ENCODE assay signal across 1 cellular context in the genomic region with DNA sequence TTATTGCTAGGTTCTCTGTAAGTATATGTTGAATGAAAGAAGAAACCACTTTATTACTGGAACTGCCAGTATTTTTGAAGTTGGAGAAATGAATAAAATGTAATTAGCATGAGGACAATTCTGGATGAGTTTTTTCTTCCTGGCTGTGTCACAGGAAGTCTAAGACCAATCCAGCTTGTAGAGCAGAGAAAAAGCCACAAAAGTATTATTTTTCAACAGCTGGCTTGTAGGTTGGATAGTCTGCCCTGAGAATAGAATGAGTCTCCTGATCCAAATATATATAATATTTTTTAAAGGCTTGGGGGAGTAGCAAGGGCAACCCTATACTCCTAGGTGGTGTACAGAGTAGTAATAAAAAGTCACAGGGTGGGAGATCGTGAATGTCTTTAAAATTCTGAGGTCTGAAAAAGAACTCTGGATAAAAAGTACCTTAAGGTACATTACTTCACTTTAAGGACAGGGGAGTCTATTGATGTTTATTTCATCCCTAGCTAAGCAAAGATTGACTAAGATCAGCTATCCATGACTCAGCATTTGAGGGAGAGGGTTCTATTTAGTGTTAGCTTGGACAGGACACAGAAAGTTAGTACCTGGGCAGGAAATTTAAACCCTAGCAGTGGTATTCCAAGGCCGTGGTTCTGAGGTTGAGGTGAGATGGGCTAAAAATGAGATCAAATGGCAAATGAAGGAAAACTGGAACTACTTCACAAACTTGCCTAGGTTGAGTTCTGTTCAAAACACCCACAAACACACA.
A peak's percentile ranks its signal among the peaks of the same experiment; 100 is the strongest.
TF ChIP-seq lines count a peak whose summit lies in the region.

No MANE protein-coding gene starts in this region.

TF ChIP-seq in HepG2, 621 proteins besides CTCF, POLR2A, EP300 and RAD21 (continued from another document):
- TF ChIP-seq, protein P1, sequence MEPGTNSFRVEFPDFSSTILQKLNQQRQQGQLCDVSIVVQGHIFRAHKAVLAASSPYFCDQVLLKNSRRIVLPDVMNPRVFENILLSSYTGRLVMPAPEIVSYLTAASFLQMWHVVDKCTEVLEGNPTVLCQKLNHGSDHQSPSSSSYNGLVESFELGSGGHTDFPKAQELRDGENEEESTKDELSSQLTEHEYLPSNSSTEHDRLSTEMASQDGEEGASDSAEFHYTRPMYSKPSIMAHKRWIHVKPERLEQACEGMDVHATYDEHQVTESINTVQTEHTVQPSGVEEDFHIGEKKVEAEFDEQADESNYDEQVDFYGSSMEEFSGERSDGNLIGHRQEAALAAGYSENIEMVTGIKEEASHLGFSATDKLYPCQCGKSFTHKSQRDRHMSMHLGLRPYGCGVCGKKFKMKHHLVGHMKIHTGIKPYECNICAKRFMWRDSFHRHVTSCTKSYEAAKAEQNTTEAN (CRISPR knock-in tag; conservative IDR thresholded peaks at IDR 0.05) = no peak
- TF ChIP-seq SP5 (CRISPR knock-in tag; IDR thresholded peaks at IDR 0.05; ENCODE audit: borderline replicate concordance, low read depth) = no peak
- no peak for TF ChIP-seq TBL1XR1 (IDR thresholded peaks at IDR 0.05; ENCODE audit: borderline replicate concordance, low read length, partially characterized antibody)
- TF ChIP-seq RBAK (CRISPR knock-in tag; IDR thresholded peaks at IDR 0.05) = no peak
- TF ChIP-seq, protein P2, sequence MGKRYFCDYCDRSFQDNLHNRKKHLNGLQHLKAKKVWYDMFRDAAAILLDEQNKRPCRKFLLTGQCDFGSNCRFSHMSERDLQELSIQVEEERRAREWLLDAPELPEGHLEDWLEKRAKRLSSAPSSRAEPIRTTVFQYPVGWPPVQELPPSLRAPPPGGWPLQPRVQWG (CRISPR knock-in tag; IDR thresholded peaks at IDR 0.05; ENCODE audit: borderline replicate concordance, low read depth) = no peak
- no peak for TF ChIP-seq ZFX (CRISPR knock-in tag; IDR thresholded peaks at IDR 0.05; ENCODE audit: low read depth)
- TF ChIP-seq, protein P3, sequence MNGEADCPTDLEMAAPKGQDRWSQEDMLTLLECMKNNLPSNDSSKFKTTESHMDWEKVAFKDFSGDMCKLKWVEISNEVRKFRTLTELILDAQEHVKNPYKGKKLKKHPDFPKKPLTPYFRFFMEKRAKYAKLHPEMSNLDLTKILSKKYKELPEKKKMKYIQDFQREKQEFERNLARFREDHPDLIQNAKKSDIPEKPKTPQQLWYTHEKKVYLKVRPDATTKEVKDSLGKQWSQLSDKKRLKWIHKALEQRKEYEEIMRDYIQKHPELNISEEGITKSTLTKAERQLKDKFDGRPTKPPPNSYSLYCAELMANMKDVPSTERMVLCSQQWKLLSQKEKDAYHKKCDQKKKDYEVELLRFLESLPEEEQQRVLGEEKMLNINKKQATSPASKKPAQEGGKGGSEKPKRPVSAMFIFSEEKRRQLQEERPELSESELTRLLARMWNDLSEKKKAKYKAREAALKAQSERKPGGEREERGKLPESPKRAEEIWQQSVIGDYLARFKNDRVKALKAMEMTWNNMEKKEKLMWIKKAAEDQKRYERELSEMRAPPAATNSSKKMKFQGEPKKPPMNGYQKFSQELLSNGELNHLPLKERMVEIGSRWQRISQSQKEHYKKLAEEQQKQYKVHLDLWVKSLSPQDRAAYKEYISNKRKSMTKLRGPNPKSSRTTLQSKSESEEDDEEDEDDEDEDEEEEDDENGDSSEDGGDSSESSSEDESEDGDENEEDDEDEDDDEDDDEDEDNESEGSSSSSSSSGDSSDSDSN (CRISPR knock-in tag; IDR thresholded peaks at IDR 0.05) = no peak
- TF ChIP-seq, protein P4, sequence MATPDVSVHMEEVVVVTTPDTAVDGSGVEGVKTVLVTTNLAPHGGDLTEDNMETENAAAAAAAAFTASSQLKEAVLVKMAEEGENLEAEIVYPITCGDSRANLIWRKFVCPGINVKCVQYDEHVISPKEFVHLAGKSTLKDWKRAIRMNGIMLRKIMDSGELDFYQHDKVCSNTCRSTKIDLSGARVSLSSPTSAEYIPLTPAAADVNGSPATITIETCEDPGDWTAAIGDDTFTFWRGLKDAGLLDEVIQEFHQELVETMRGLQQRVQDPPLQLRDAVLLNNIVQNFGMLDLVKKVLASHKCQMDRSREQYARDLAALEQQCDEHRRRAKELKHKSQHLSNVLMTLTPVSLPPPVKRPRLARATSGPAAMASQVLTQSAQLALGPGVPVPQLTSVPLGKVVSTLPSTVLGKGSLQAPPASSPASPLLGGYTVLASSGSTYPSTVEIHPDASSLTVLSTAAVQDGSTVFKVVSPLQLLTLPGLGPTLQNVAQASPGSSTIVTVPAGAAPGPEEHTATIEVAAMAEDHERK (CRISPR knock-in tag; IDR thresholded peaks at IDR 0.05; ENCODE audit: low read depth) = no peak
- no peak for TF ChIP-seq ZNF547 (CRISPR knock-in tag; IDR thresholded peaks at IDR 0.05)
- TF ChIP-seq ZNF12 (CRISPR knock-in tag; IDR thresholded peaks at IDR 0.05) = no peak
- no peak for TF ChIP-seq RFX3 (CRISPR knock-in tag; IDR thresholded peaks at IDR 0.05)
- TF ChIP-seq, protein P5, sequence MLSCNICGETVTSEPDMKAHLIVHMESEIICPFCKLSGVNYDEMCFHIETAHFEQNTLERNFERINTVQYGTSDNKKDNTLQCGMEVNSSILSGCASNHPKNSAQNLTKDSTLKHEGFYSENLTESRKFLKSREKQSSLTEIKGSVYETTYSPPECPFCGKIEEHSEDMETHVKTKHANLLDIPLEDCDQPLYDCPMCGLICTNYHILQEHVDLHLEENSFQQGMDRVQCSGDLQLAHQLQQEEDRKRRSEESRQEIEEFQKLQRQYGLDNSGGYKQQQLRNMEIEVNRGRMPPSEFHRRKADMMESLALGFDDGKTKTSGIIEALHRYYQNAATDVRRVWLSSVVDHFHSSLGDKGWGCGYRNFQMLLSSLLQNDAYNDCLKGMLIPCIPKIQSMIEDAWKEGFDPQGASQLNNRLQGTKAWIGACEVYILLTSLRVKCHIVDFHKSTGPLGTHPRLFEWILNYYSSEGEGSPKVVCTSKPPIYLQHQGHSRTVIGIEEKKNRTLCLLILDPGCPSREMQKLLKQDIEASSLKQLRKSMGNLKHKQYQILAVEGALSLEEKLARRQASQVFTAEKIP (CRISPR knock-in tag; IDR thresholded peaks at IDR 0.05; ENCODE audit: borderline replicate concordance) = no peak
- TF ChIP-seq, protein P6, sequence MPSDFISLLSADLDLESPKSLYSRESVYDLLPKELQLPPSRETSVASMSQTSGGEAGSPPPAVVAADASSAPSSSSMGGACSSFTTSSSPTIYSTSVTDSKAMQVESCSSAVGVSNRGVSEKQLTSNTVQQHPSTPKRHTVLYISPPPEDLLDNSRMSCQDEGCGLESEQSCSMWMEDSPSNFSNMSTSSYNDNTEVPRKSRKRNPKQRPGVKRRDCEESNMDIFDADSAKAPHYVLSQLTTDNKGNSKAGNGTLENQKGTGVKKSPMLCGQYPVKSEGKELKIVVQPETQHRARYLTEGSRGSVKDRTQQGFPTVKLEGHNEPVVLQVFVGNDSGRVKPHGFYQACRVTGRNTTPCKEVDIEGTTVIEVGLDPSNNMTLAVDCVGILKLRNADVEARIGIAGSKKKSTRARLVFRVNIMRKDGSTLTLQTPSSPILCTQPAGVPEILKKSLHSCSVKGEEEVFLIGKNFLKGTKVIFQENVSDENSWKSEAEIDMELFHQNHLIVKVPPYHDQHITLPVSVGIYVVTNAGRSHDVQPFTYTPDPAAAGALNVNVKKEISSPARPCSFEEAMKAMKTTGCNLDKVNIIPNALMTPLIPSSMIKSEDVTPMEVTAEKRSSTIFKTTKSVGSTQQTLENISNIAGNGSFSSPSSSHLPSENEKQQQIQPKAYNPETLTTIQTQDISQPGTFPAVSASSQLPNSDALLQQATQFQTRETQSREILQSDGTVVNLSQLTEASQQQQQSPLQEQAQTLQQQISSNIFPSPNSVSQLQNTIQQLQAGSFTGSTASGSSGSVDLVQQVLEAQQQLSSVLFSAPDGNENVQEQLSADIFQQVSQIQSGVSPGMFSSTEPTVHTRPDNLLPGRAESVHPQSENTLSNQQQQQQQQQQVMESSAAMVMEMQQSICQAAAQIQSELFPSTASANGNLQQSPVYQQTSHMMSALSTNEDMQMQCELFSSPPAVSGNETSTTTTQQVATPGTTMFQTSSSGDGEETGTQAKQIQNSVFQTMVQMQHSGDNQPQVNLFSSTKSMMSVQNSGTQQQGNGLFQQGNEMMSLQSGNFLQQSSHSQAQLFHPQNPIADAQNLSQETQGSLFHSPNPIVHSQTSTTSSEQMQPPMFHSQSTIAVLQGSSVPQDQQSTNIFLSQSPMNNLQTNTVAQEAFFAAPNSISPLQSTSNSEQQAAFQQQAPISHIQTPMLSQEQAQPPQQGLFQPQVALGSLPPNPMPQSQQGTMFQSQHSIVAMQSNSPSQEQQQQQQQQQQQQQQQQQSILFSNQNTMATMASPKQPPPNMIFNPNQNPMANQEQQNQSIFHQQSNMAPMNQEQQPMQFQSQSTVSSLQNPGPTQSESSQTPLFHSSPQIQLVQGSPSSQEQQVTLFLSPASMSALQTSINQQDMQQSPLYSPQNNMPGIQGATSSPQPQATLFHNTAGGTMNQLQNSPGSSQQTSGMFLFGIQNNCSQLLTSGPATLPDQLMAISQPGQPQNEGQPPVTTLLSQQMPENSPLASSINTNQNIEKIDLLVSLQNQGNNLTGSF (CRISPR knock-in tag; IDR thresholded peaks at IDR 0.05) = no peak
- TF ChIP-seq ZNF501 (CRISPR knock-in tag; IDR thresholded peaks at IDR 0.05) = no peak
- no peak for TF ChIP-seq ZNF101 (CRISPR knock-in tag; IDR thresholded peaks at IDR 0.05; ENCODE audit: borderline replicate concordance, low read depth)
- peak; percentile 91 for TF ChIP-seq NFE2 (CRISPR knock-in tag; IDR thresholded peaks at IDR 0.05)
- TF ChIP-seq GPN1 (CRISPR knock-in tag; IDR thresholded peaks at IDR 0.05; ENCODE audit: borderline replicate concordance) = no peak
- TF ChIP-seq, protein P7, sequence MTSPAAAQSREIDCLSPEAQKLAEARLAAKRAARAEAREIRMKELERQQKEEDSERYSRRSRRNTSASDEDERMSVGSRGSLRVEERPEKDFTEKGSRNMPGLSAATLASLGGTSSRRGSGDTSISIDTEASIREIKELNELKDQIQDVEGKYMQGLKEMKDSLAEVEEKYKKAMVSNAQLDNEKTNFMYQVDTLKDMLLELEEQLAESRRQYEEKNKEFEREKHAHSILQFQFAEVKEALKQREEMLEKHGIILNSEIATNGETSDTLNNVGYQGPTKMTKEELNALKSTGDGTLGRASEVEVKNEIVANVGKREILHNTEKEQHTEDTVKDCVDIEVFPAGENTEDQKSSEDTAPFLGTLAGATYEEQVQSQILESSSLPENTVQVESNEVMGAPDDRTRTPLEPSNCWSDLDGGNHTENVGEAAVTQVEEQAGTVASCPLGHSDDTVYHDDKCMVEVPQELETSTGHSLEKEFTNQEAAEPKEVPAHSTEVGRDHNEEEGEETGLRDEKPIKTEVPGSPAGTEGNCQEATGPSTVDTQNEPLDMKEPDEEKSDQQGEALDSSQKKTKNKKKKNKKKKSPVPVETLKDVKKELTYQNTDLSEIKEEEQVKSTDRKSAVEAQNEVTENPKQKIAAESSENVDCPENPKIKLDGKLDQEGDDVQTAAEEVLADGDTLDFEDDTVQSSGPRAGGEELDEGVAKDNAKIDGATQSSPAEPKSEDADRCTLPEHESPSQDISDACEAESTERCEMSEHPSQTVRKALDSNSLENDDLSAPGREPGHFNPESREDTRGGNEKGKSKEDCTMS (CRISPR knock-in tag; conservative IDR thresholded peaks at IDR 0.05) = no peak
- no peak for TF ChIP-seq ZNF350 (CRISPR knock-in tag; IDR thresholded peaks at IDR 0.05; ENCODE audit: borderline replicate concordance, low read depth)
- no peak for TF ChIP-seq CC2D1A (CRISPR knock-in tag; IDR thresholded peaks at IDR 0.05)
- no peak for TF ChIP-seq ZNF7 (CRISPR knock-in tag; IDR thresholded peaks at IDR 0.05)
- TF ChIP-seq ZFP37 (CRISPR knock-in tag; IDR thresholded peaks at IDR 0.05; ENCODE audit: borderline replicate concordance) = no peak
- no peak for TF ChIP-seq NFYB (CRISPR knock-in tag; IDR thresholded peaks at IDR 0.05)
- no peak for TF ChIP-seq SPEN (CRISPR knock-in tag; IDR thresholded peaks at IDR 0.05; ENCODE audit: low read depth)
